Comparison of ENCODE assay signal across 18 cellular contexts in the genomic region with DNA sequence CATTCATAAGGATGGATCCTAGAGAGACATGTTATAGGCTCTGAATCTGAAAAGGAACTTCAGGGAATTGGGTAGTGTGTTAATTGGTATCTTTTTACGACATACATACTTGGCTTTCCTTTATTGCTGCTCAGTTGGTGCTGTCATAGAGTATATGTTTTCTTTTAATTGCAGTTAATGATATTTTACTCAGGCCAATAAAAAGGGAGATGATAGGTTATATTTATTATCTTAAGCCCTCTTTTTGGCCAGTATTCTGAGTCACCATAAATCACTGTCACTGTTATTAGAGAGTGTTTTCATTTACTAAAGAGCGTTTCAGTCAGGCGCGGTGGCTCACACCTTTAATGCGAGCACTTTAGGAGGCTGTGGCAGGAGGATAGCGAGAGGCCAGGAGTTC.
"Had no signal": no experiment of that assay in that cellular context is flagged by ENCODE, and none has a peak within 500 bp of the region (broad histone marks: within the 10 kb centered on the region; RNA-seq: fewer than 3 reads in every experiment).

No MANE protein-coding gene starts in this region.

- DNase-seq: KBM-7, MV-4-11, NCI-H1048, NCI-H1105 treated with DMSO at 0.1 percent for 48 hours, NCI-H1436 treated with DMSO at 0.1 percent for 48 hours, NCI-H1694, NCI-H1930, NCI-H2107, NCI-H2227 treated with DMSO at 0.1 percent for 48 hours, NCI-H524, NCI-H526 treated with DMSO at 0.1 percent for 48 hours, NCI-H774, Right ventricle myocardium superior, RPMI8226, SIG-M5 had no signal

- H3K9me3 ChIP-seq: SJSA1 had no signal

- H3K27ac ChIP-seq: HL-60, SJSA1, SK-N-MC had no signal

- H3K4me1 ChIP-seq: SJSA1 had no signal

- H3K27me3 ChIP-seq: SJSA1 had no signal

- H3K4me3 ChIP-seq: SJSA1, SK-N-MC had no signal
